20 cellular contexts compared by ENCODE assay signal in genomic region chr15:67132276-67132675, GRCh38.
A peak's percentile ranks its signal among the peaks of the same experiment; 100 is the strongest.
DNase-seq lines count a peak whose midpoint lies in the region; ATAC-seq, FAIRE-seq and TF ChIP-seq lines count a peak whose summit lies in the region.
"Had no signal": no experiment of that assay in that cellular context is flagged by ENCODE, and none has a peak within 500 bp of the region (broad histone marks: within the 10 kb centered on the region; RNA-seq: fewer than 3 reads in every experiment).

No MANE protein-coding gene starts in this region.

- H2AFZ ChIP-seq in trophoblast cell (ENCODE audit: insufficient read depth, low read length, poor library complexity) = no peak overlapping the region

- H3K36me3 Mint-ChIP-seq in CD8-positive, alpha-beta memory T cell = peaks cover 0 to 23% (median 6%) of the 10 kb centered on the region in 3 donors

- H4K91ac ChIP-seq in trophoblast cell (ENCODE audit: low read depth, low read length) = no peak overlapping the region

- no peak for FAIRE-seq in GM12891 (lab: Jason Lieb, UNC)

- no peak overlapping the region for H3K4ac ChIP-seq in trophoblast cell (ENCODE audit: low read depth, low read length)

- H2BK12ac ChIP-seq in trophoblast cell (ENCODE audit: low read length) = no peak overlapping the region

- no peak overlapping the region for H3K14ac ChIP-seq in trophoblast cell (ENCODE audit: low read length)

- peak overlapping the region; percentile 65 to 100 (median 98) for H3K27ac Mint-ChIP-seq in CD8-positive, alpha-beta memory T cell
- H3K27ac Mint-ChIP-seq: stimulated activated naive CD8-positive, alpha-beta T cell treated with anti-CD3 and anti-CD28 coated beads, Interleukin-15, amount 100 ng/mL, for 72 hours had no signal

- H2BK120ac ChIP-seq in trophoblast cell (ENCODE audit: insufficient read depth, low read length, poor library complexity) = no peak overlapping the region

- DNase-seq in AG04450 (ENCODE audit: low read depth, low spot score) = no peak
- DNase-seq in CD8-positive, alpha-beta memory T cell = no peak
- no peak for DNase-seq in adipocyte (ENCODE audit: low read depth)
- peak; percentile 51 to 64 for DNase-seq in trophoblast cell
- no peak for DNase-seq in HPDE6-E6E7 (ENCODE audit: extremely low spot score)
- no peak for DNase-seq in GM12891 (ENCODE audit: insufficient read length, low spot score)
- no peak for DNase-seq in NCI-H1105 treated with DMSO at 0.1 percent for 48 hours (lab: John Stamatoyannopoulos, UW)
- DNase-seq: activated naive CD4-positive, alpha-beta T cell treated with Interleukin-2 at 50 U/mL for 16 hours; GDM1; Karpas-422; NCI-H1092; NCI-H510A treated with DMSO at 0.1 percent for 48 hours; nucleus accumbens; right cardiac atrium; SJCRH30; stimulated activated naive CD8-positive, alpha-beta T cell treated with anti-CD3 and anti-CD28 coated beads, Interleukin-15, amount 100 ng/mL, for 72 hours had no signal

- H3K9ac ChIP-seq in adipocyte (ENCODE audit: low read length) (peak overlapping the region; percentile 11), trophoblast cell (ENCODE audit: low read length) (no peak overlapping the region)

- no peaks in the 10 kb centered on the region for H3K79me2 ChIP-seq in trophoblast cell (ENCODE audit: control insufficient read depth, insufficient read depth, low read length, poor library complexity)

- no peak for ATAC-seq in GM18520 (IDR thresholded peaks at IDR 0.05; ENCODE audit: unreplicated experiment)
- ATAC-seq: activated CD4-positive, CD25-positive, alpha-beta regulatory T cell treated with anti-CD3 and anti-CD28 coated beads, Interleukin-2, amount 50 U/mL, for 24 hours; left colon; right cardiac atrium; stimulated activated naive CD8-positive, alpha-beta T cell treated with anti-CD3 and anti-CD28 coated beads, Interleukin-15, amount 100 ng/mL, for 72 hours had no signal

- TF ChIP-seq CTCF in AG04450 (IDR thresholded peaks at IDR 0.05; ENCODE audit: low read depth, low read length) = no peak

- no peak overlapping the region for H3K4me2 ChIP-seq in trophoblast cell (ENCODE audit: low read length)

- no peak for TF ChIP-seq POLR2A in GM12891 (IDR thresholded peaks at IDR 0.05; ENCODE audit: low read depth, low read length)

- H3K9me3 ChIP-seq in AG04450 (ENCODE audit: control insufficient read depth, insufficient read depth, low read length) (no peaks in the 10 kb centered on the region), adipocyte (ENCODE audit: control insufficient read depth, low read length) (no peaks in the 10 kb centered on the region), trophoblast cell (ENCODE audit: insufficient read depth, low read depth, low read length) (no peaks in the 10 kb centered on the region)
- no peaks in the 10 kb centered on the region for H3K9me3 ChIP-seq in CD8-positive, alpha-beta memory T cell (ENCODE audit: low read length)
- H3K9me3 ChIP-seq: ascending aorta, SJCRH30 had no signal

- H2BK5ac ChIP-seq in trophoblast cell (ENCODE audit: low read depth, low read length, poor library complexity) = no peak overlapping the region

- H3K27ac ChIP-seq in AG04450 (ENCODE audit: low read depth, low read length) = peak overlapping the region; percentile 59
- H3K27ac ChIP-seq in CD8-positive, alpha-beta memory T cell (ENCODE audit: low read depth, low read length) = no peak overlapping the region
- no peak overlapping the region for H3K27ac ChIP-seq in trophoblast cell (ENCODE audit: low read depth, low read length)
- H3K27ac ChIP-seq: ascending aorta, SJCRH30 had no signal

- no peaks in the 10 kb centered on the region for H3K9me3 Mint-ChIP-seq in CD8-positive, alpha-beta memory T cell
- H3K9me3 Mint-ChIP-seq: stimulated activated naive CD8-positive, alpha-beta T cell treated with anti-CD3 and anti-CD28 coated beads, Interleukin-15, amount 100 ng/mL, for 72 hours had no signal

- peak overlapping the region in 1 of 7 donors; percentile 6 for H3K4me3 Mint-ChIP-seq in CD8-positive, alpha-beta memory T cell
- H3K4me3 Mint-ChIP-seq: stimulated activated naive CD8-positive, alpha-beta T cell treated with anti-CD3 and anti-CD28 coated beads, Interleukin-15, amount 100 ng/mL, for 72 hours had no signal

- H3K18ac ChIP-seq in trophoblast cell (ENCODE audit: low read length) = no peak overlapping the region

- no peaks in the 10 kb centered on the region for H3K27me3 ChIP-seq in AG04450 (ENCODE audit: control insufficient read depth, insufficient read depth, low read length)
- H3K27me3 ChIP-seq in CD8-positive, alpha-beta memory T cell (ENCODE audit: insufficient read depth, low read length, poor library complexity, severe bottlenecking) = no peaks in the 10 kb centered on the region
- no peaks in the 10 kb centered on the region for H3K27me3 ChIP-seq in adipocyte (replicated peaks; ENCODE audit: control insufficient read depth, insufficient read depth, low read length)
- no peaks in the 10 kb centered on the region for H3K27me3 ChIP-seq in trophoblast cell (ENCODE audit: insufficient read depth, low read length)
- H3K27me3 ChIP-seq: ascending aorta, SJCRH30 had no signal

- H2AK5ac ChIP-seq in trophoblast cell (ENCODE audit: low read length) = no peak overlapping the region

- no peaks in the 10 kb centered on the region for H3K79me1 ChIP-seq in trophoblast cell (ENCODE audit: low read length)

- H3K4me1 Mint-ChIP-seq in CD8-positive, alpha-beta memory T cell = peaks cover 89 to 99% (median 97%) of the 10 kb centered on the region in 3 donors

- no peaks in the 10 kb centered on the region for H3K27me3 Mint-ChIP-seq in CD8-positive, alpha-beta memory T cell
- H3K27me3 Mint-ChIP-seq: stimulated activated naive CD8-positive, alpha-beta T cell treated with anti-CD3 and anti-CD28 coated beads, Interleukin-15, amount 100 ng/mL, for 72 hours had no signal

- H3K4me1 ChIP-seq in CD8-positive, alpha-beta memory T cell (ENCODE audit: insufficient read depth, low read length) = peaks cover 78% of the 10 kb centered on the region
- H3K4me1 ChIP-seq in adipocyte (ENCODE audit: control insufficient read depth, insufficient read depth, low read length) (peaks cover 80% of the 10 kb centered on the region), trophoblast cell (ENCODE audit: control insufficient read depth in 1 of 2, insufficient read depth in 2 of 2, low read length in 2 of 2) (peaks cover 19 to 34% of the 10 kb centered on the region in 2 experiments)

- CTCF ChIA-PET in AG04450 (lab: Charles Lee) = no interaction called here
- CTCF ChIA-PET in CD8-positive, alpha-beta memory T cell (lab: Charles Lee) = interaction anchor here (1.2 kb wide), 1 partner anchor 9 kb away, joined by 3 read pairs; no protein-coding TSS in a partner anchor

- H3K4me3 ChIP-seq in AG04450 (ENCODE audit: low read depth, low read length) = no peak overlapping the region
- H3K4me3 ChIP-seq in CD8-positive, alpha-beta memory T cell (ENCODE audit: low read length) = no peak overlapping the region
- no peak overlapping the region for H3K4me3 ChIP-seq in adipocyte (ENCODE audit: low read length)
- H3K4me3 ChIP-seq in trophoblast cell (ENCODE audit: low read depth, low read length) = no peak overlapping the region
- H3K4me3 ChIP-seq: ascending aorta, SJCRH30 had no signal

- H3K36me3 ChIP-seq in CD8-positive, alpha-beta memory T cell (ENCODE audit: insufficient read depth, low read length) = peaks cover 4% of the 10 kb centered on the region
- H3K36me3 ChIP-seq in adipocyte (ENCODE audit: control insufficient read depth, insufficient read depth, low read length, severe bottlenecking) (peaks cover 4% of the 10 kb centered on the region), trophoblast cell (ENCODE audit: control insufficient read depth in 1 of 2, insufficient read depth in 2 of 2, low read length in 2 of 2) (peaks cover 6% of the 10 kb centered on the region in 2 experiments)
- H3K36me3 ChIP-seq: ascending aorta had no signal

- no peak overlapping the region for H4K8ac ChIP-seq in trophoblast cell (ENCODE audit: low read depth, low read length)

- POLR2A ChIA-PET in AG04450 (lab: Yijun Ruan, JAX) = no interaction called here
- POLR2A ChIA-PET in CD8-positive, alpha-beta memory T cell (lab: Charles Lee) = no interaction called here

- no CpG with 5 or more reads among the region's 3 CpGs for WGBS in trophoblast cell (ENCODE audit: extremely low coverage, insufficient coverage, insufficient read length)

- no peak overlapping the region for H3K23ac ChIP-seq in trophoblast cell (ENCODE audit: low read length)

- no peak overlapping the region for H4K12ac ChIP-seq in trophoblast cell (ENCODE audit: low read depth, low read length)

TF ChIP-seq in GM12891, 5 proteins besides CTCF, POLR2A, EP300 and RAD21:
- TF ChIP-seq TAF1 (IDR thresholded peaks at IDR 0.05; ENCODE audit: low read depth, low read length) (no peak), PAX5 (IDR thresholded peaks at IDR 0.05; ENCODE audit: insufficient read depth, low read length, severe bottlenecking) (no peak), POLR2AphosphoS5 (IDR thresholded peaks at IDR 0.05; ENCODE audit: low read depth, low read length) (no peak), POU2F2 (IDR thresholded peaks at IDR 0.05; ENCODE audit: low read depth, low read length) (no peak)

Comparison
In these comparisons a context has a peak if more than half of its experiments do, and no peak if none do; other contexts are left out.
1. DNase-seq: peak in trophoblast cell (2 of 2); none in AG04450 (single experiment), CD8-positive, alpha-beta memory T cell (0 of 5), adipocyte (single experiment), HPDE6-E6E7 (single experiment), GM12891 (single experiment) and NCI-H1105 treated with DMSO at 0.1 percent for 48 hours (single experiment).